ENCODE assay signal across 1 cellular context in the genomic region with DNA sequence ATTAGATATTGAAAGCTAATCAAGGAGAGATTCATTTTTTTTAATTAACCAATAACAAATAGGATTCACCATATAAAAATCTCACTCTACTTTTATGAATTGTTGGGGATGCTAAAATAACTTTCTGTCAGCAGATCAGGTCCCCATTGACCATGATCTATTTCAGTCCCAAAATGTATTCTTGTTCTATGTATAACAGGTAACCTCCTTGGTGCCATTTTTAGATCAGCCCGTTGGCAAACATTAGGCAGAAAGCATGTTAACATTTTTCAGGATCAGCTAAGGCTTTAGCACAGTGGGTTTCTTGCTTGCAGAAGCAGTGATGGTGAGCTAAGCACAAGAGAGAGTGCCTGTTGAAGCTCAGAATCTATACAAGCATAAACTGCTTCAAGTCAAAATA.
TF ChIP-seq lines count a peak whose summit lies in the region.

No MANE protein-coding gene starts in this region.

TF ChIP-seq in SK-N-SH treated with all-trans-retinoic acid at 6 μM for 48 hours, 23 proteins besides CTCF, POLR2A, EP300 and RAD21 (continued from another document):
- TF ChIP-seq, protein P1, sequence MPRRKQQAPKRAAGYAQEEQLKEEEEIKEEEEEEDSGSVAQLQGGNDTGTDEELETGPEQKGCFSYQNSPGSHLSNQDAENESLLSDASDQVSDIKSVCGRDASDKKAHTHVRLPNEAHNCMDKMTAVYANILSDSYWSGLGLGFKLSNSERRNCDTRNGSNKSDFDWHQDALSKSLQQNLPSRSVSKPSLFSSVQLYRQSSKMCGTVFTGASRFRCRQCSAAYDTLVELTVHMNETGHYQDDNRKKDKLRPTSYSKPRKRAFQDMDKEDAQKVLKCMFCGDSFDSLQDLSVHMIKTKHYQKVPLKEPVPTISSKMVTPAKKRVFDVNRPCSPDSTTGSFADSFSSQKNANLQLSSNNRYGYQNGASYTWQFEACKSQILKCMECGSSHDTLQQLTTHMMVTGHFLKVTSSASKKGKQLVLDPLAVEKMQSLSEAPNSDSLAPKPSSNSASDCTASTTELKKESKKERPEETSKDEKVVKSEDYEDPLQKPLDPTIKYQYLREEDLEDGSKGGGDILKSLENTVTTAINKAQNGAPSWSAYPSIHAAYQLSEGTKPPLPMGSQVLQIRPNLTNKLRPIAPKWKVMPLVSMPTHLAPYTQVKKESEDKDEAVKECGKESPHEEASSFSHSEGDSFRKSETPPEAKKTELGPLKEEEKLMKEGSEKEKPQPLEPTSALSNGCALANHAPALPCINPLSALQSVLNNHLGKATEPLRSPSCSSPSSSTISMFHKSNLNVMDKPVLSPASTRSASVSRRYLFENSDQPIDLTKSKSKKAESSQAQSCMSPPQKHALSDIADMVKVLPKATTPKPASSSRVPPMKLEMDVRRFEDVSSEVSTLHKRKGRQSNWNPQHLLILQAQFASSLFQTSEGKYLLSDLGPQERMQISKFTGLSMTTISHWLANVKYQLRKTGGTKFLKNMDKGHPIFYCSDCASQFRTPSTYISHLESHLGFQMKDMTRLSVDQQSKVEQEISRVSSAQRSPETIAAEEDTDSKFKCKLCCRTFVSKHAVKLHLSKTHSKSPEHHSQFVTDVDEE (CRISPR knock-in tag; IDR thresholded peaks at IDR 0.05), result no peak
- TF ChIP-seq, protein P2, sequence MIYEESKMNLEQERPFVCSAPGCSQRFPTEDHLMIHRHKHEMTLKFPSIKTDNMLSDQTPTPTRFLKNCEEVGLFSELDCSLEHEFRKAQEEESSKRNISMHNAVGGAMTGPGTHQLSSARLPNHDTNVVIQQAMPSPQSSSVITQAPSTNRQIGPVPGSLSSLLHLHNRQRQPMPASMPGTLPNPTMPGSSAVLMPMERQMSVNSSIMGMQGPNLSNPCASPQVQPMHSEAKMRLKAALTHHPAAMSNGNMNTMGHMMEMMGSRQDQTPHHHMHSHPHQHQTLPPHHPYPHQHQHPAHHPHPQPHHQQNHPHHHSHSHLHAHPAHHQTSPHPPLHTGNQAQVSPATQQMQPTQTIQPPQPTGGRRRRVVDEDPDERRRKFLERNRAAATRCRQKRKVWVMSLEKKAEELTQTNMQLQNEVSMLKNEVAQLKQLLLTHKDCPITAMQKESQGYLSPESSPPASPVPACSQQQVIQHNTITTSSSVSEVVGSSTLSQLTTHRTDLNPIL (CRISPR knock-in tag; IDR thresholded peaks at IDR 0.05; ENCODE audit: low read depth), result no peak
- TF ChIP-seq GLIS3 (CRISPR knock-in tag; IDR thresholded peaks at IDR 0.05) (no peak), OSR1 (CRISPR knock-in tag; IDR thresholded peaks at IDR 0.05) (no peak), ZNF70 (CRISPR knock-in tag; IDR thresholded peaks at IDR 0.05) (no peak), BACH2 (CRISPR knock-in tag; IDR thresholded peaks at IDR 0.05; ENCODE audit: borderline replicate concordance) (no peak)
